1 cellular context compared by ENCODE assay signal in the genomic region with DNA sequence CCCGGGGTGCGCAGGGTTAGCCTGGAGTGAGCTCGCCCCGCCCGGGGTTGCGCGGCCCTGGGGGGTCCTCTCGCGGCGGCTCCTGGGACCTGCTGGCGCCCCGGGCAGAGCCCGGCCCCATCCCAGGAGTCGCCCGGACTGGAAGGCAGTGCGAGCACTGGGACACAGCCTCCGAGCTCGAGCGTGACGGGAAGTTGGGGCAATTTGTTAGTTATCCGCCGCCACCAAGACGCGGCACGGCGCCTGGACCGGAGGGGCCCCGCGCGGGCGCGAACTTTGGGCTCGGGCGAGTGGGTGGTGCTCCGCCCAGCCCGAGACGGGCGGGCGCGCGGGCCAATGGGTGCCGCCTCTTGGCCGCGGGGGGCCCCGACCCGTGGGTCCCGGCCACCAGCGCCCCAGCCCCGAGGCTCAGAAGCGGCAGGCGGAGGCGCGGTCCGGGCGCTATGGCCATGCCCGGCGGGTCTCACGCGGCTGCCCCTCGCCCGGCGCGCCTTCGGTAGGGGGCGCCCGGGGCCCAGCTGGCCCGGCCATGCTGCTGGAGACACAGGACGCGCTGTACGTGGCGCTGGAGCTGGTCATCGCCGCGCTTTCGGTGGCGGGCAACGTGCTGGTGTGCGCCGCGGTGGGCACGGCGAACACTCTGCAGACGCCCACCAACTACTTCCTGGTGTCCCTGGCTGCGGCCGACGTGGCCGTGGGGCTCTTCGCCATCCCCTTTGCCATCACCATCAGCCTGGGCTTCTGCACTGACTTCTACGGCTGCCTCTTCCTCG.
TF ChIP-seq lines count a peak whose summit lies in the region.

Gene ADORA2B, plus strand, starts transcription at position 411 of the 773 bp plus-strand sequence. Its CDS starts 119 bp downstream, at position 530.

TF ChIP-seq in HepG2, 621 proteins besides CTCF, POLR2A, EP300 and RAD21 (continued from another document and continues in another):
- peak; percentile 16; the same call in 1 of the 2 replicates for TF ChIP-seq ARID5B (CRISPR knock-in tag; IDR thresholded peaks at IDR 0.05)
- peak; percentile 83 for TF ChIP-seq RBFOX2 (IDR thresholded peaks at IDR 0.05; ENCODE audit: low read depth, low read length)
- peak; percentile 10; the same call in 1 of the 2 replicates for TF ChIP-seq ERF (CRISPR knock-in tag; IDR thresholded peaks at IDR 0.05)
- TF ChIP-seq MAZ (IDR thresholded peaks at IDR 0.05; ENCODE audit: borderline replicate concordance, low read depth, low read length) = 0 out of 2 replicates have a peak, but pooled peaks have one; percentile 29
- peak; percentile 86 for TF ChIP-seq MAZ (CRISPR knock-in tag; IDR thresholded peaks at IDR 0.05; ENCODE audit: low read depth)
- peak; percentile 51 for TF ChIP-seq THAP11 (CRISPR knock-in tag; IDR thresholded peaks at IDR 0.05)
- TF ChIP-seq ARID3A (IDR thresholded peaks at IDR 0.05; ENCODE audit: low read depth, low read length) = no peak
- TF ChIP-seq ZNF576 (CRISPR knock-in tag; IDR thresholded peaks at IDR 0.05) = peak; percentile 76; the same call in 1 of the 2 replicates
- TF ChIP-seq ZFP1 (CRISPR knock-in tag; IDR thresholded peaks at IDR 0.05) = no peak
- peak; percentile 88 for TF ChIP-seq ZNF547 (CRISPR knock-in tag; IDR thresholded peaks at IDR 0.05)
- TF ChIP-seq, protein P1, sequence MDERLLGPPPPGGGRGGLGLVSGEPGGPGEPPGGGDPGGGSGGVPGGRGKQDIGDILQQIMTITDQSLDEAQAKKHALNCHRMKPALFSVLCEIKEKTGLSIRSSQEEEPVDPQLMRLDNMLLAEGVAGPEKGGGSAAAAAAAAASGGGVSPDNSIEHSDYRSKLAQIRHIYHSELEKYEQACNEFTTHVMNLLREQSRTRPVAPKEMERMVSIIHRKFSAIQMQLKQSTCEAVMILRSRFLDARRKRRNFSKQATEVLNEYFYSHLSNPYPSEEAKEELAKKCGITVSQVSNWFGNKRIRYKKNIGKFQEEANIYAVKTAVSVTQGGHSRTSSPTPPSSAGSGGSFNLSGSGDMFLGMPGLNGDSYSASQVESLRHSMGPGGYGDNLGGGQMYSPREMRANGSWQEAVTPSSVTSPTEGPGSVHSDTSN (CRISPR knock-in tag; IDR thresholded peaks at IDR 0.05) = no peak
- TF ChIP-seq REL (CRISPR knock-in tag; conservative IDR thresholded peaks at IDR 0.05) = peak; percentile 68; the same call in 1 of the 2 replicates
- peak; percentile 90; the same call in 1 of the 2 replicates for TF ChIP-seq ZFP82 (CRISPR knock-in tag; IDR thresholded peaks at IDR 0.05; ENCODE audit: borderline replicate concordance)
- TF ChIP-seq, protein P2, sequence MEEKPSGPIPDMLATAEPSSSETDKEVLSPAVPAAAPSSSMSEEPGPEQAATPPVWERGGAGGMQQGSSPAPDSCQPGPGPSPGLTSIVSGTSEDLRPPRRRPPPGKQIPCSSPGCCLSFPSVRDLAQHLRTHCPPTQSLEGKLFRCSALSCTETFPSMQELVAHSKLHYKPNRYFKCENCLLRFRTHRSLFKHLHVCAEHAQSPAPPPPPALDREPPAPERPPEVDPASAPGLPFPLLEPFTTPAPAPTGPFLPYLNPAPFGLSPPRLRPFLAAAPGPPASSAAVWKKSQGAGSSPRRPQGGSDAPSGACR (CRISPR knock-in tag; IDR thresholded peaks at IDR 0.05) = no peak
- 0 out of 2 replicates have a peak, but pooled peaks have one; percentile 56 for TF ChIP-seq HNRNPL (IDR thresholded peaks at IDR 0.05; ENCODE audit: low read depth, low read length)
- TF ChIP-seq ZNF446 (CRISPR knock-in tag; IDR thresholded peaks at IDR 0.05) = peak; percentile 85; the same call in 1 of the 2 replicates
- TF ChIP-seq, protein P3, sequence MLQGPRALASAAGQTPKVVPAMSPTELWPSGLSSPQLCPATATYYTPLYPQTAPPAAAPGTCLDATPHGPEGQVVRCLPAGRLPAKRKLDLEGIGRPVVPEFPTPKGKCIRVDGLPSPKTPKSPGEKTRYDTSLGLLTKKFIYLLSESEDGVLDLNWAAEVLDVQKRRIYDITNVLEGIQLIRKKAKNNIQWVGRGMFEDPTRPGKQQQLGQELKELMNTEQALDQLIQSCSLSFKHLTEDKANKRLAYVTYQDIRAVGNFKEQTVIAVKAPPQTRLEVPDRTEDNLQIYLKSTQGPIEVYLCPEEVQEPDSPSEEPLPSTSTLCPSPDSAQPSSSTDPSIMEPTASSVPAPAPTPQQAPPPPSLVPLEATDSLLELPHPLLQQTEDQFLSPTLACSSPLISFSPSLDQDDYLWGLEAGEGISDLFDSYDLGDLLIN (CRISPR knock-in tag; IDR thresholded peaks at IDR 0.05; ENCODE audit: borderline replicate concordance) = no peak
- peak; percentile 21 for TF ChIP-seq ZNF883 (CRISPR knock-in tag; IDR thresholded peaks at IDR 0.05; ENCODE audit: not compliant biosample characterization)
- TF ChIP-seq GABPA (IDR thresholded peaks at IDR 0.05; ENCODE audit: low read depth, low read length) = no peak
- TF ChIP-seq GABPA (CRISPR knock-in tag; IDR thresholded peaks at IDR 0.05; ENCODE audit: low read depth) = no peak
- TF ChIP-seq ZNF792 (CRISPR knock-in tag; IDR thresholded peaks at IDR 0.05) = no peak
- no peak for TF ChIP-seq SRSF1 (optimal IDR thresholded peaks at IDR 0.05; ENCODE audit: low read depth, low read length)
- 0 out of 2 replicates have a peak, but pooled peaks have one; percentile 42 for TF ChIP-seq GTF3A (CRISPR knock-in tag; conservative IDR thresholded peaks at IDR 0.05)
- peak; percentile 66; the same call in 1 of the 2 replicates for TF ChIP-seq ZNF296 (CRISPR knock-in tag; conservative IDR thresholded peaks at IDR 0.05)
- peak; percentile 88; the same call in 1 of the 2 replicates for TF ChIP-seq ZNF20 (CRISPR knock-in tag; IDR thresholded peaks at IDR 0.05)
- TF ChIP-seq, protein P4, sequence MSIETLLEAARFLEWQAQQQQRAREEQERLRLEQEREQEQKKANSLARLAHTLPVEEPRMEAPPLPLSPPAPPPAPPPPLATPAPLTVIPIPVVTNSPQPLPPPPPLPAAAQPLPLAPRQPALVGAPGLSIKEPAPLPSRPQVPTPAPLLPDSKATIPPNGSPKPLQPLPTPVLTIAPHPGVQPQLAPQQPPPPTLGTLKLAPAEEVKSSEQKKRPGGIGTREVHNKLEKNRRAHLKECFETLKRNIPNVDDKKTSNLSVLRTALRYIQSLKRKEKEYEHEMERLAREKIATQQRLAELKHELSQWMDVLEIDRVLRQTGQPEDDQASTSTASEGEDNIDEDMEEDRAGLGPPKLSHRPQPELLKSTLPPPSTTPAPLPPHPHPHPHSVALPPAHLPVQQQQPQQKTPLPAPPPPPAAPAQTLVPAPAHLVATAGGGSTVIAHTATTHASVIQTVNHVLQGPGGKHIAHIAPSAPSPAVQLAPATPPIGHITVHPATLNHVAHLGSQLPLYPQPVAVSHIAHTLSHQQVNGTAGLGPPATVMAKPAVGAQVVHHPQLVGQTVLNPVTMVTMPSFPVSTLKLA (IDR thresholded peaks at IDR 0.05) = no peak
- peak; percentile 76; the same call in 1 of the 2 replicates for TF ChIP-seq ARID4A (CRISPR knock-in tag; IDR thresholded peaks at IDR 0.05; ENCODE audit: borderline replicate concordance)
- TF ChIP-seq, protein P5, sequence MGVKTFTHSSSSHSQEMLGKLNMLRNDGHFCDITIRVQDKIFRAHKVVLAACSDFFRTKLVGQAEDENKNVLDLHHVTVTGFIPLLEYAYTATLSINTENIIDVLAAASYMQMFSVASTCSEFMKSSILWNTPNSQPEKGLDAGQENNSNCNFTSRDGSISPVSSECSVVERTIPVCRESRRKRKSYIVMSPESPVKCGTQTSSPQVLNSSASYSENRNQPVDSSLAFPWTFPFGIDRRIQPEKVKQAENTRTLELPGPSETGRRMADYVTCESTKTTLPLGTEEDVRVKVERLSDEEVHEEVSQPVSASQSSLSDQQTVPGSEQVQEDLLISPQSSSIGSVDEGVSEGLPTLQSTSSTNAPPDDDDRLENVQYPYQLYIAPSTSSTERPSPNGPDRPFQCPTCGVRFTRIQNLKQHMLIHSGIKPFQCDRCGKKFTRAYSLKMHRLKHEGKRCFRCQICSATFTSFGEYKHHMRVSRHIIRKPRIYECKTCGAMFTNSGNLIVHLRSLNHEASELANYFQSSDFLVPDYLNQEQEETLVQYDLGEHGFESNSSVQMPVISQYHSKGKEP (CRISPR knock-in tag; IDR thresholded peaks at IDR 0.05) = no peak
- TF ChIP-seq SALL2 (CRISPR knock-in tag; IDR thresholded peaks at IDR 0.05) = peak; percentile 45; the same call in 1 of the 2 replicates
- TF ChIP-seq ZNF567 (CRISPR knock-in tag; IDR thresholded peaks at IDR 0.05; ENCODE audit: borderline replicate concordance) = no peak
- TF ChIP-seq KMT2A (CRISPR knock-in tag; IDR thresholded peaks at IDR 0.05) = peak; percentile 63
- TF ChIP-seq TBL1XR1 (IDR thresholded peaks at IDR 0.05; ENCODE audit: borderline replicate concordance, low read length, partially characterized antibody) = no peak
- peak; percentile 65 for TF ChIP-seq ZNF768 (CRISPR knock-in tag; IDR thresholded peaks at IDR 0.05)
- peak; percentile 75 for TF ChIP-seq SPEN (CRISPR knock-in tag; IDR thresholded peaks at IDR 0.05; ENCODE audit: low read depth)
- TF ChIP-seq ZNF121 (CRISPR knock-in tag; IDR thresholded peaks at IDR 0.05) = 0 out of 2 replicates have a peak, but pooled peaks have one; percentile 47
- TF ChIP-seq IRF2 (CRISPR knock-in tag; IDR thresholded peaks at IDR 0.05) = no peak
